Comparison of ENCODE assay signal across 11 cellular contexts in the genomic region with DNA sequence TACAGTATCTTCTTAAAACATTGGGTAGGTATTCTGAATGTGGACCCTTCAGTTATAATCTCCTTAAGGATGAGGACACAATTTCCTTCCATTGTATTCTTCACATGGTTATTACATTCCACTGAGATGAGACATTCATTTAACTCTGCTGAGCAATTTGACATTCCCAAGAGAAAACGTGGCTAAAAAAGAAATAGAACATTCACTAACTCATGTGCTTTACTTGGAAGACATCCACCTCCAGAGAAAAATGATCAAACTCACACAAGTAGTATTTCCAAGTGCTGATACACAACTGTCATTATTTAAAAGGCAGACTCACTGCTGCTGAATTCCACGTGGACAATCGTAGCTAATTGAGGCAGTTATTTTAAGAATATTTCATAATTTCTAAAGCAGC.
DNase-seq lines count a peak whose midpoint lies in the region; TF ChIP-seq lines count a peak whose summit lies in the region.
"Had no signal": no experiment of that assay in that cellular context is flagged by ENCODE, and none has a peak within 500 bp of the region (broad histone marks: within the 10 kb centered on the region; RNA-seq: fewer than 3 reads in every experiment).

No MANE protein-coding gene starts in this region.

- DNase-seq in EH (ENCODE audit: low read depth): peak; percentile 95
- DNase-seq in RWPE1 (ENCODE audit: low spot score): peak; percentile 57
- peak; percentile 99 for DNase-seq in fibroblast of the aortic adventitia (ENCODE audit: low read depth)
- DNase-seq in trophoblast cell: peak; percentile 4 to 90
- no peak for DNase-seq in GM19240 (ENCODE audit: insufficient read length, low spot score)
- DNase-seq in NCI-H1436 (lab: John Stamatoyannopoulos, UW): no peak
- DNase-seq in COLO668 (lab: John Stamatoyannopoulos, UW; ENCODE audit: unreplicated experiment): no peak
- no peak for DNase-seq in stimulated activated CD8-positive, alpha-beta memory T cell treated with anti-CD3 and anti-CD28 coated beads, Interleukin-4, amount 100 ng/mL, for 48 hours
- DNase-seq: activated gamma-delta T cell, NCI-H1417 treated with DMSO at 0.1 percent for 48 hours had no signal

- H3K4me3 ChIP-seq in fibroblast of the aortic adventitia (ENCODE audit: low read depth, low read length) (no peak overlapping the region), trophoblast cell (ENCODE audit: low read depth, low read length) (no peak overlapping the region)

- no peak overlapping the region for H4K8ac ChIP-seq in trophoblast cell (ENCODE audit: low read depth, low read length)

- no peak overlapping the region for H3K18ac ChIP-seq in trophoblast cell (ENCODE audit: low read length)

- H3K23ac ChIP-seq in trophoblast cell (ENCODE audit: low read length): no peak overlapping the region

- H3K36me3 ChIP-seq in trophoblast cell (ENCODE audit: control insufficient read depth in 1 of 2, insufficient read depth in 2 of 2, low read length in 2 of 2): no peaks in the 10 kb centered on the region

- no peak overlapping the region for H2BK12ac ChIP-seq in trophoblast cell (ENCODE audit: low read length)

- no peaks in the 10 kb centered on the region for H3K27me3 ChIP-seq in trophoblast cell (ENCODE audit: insufficient read depth, low read length)

- POLR2A ChIA-PET in RWPE1 (lab: Yijun Ruan, JAX; ENCODE audit: low non-redundant PET): no interaction called here

- H4K91ac ChIP-seq in trophoblast cell (ENCODE audit: low read depth, low read length): no peak overlapping the region

- H2BK120ac ChIP-seq in trophoblast cell (ENCODE audit: insufficient read depth, low read length, poor library complexity): no peak overlapping the region

- no peak overlapping the region for H3K14ac ChIP-seq in trophoblast cell (ENCODE audit: low read length)

- WGBS in trophoblast cell (ENCODE audit: extremely low coverage, insufficient coverage, insufficient read length): no CpG with 5 or more reads among the region's 3 CpGs

- H3K27ac ChIP-seq in RWPE1 (no peak overlapping the region), trophoblast cell (ENCODE audit: low read depth, low read length) (peak overlapping the region; percentile 54)
- H3K27ac ChIP-seq: parathyroid adenoma had no signal

- H3K4me1 ChIP-seq in trophoblast cell (ENCODE audit: control insufficient read depth in 1 of 2, insufficient read depth in 2 of 2, low read length in 2 of 2): peaks cover 5 to 9% of the 10 kb centered on the region in 2 experiments
- H3K4me1 ChIP-seq: parathyroid adenoma had no signal

- H3K9ac ChIP-seq in trophoblast cell (ENCODE audit: low read length): no peak overlapping the region
- H3K9ac ChIP-seq: parathyroid adenoma had no signal

- CTCF ChIA-PET in RWPE1 (lab: Yijun Ruan, JAX): interaction anchor here (0.6 kb wide), 1 partner anchor 133 kb away, joined by 3 read pairs; no protein-coding TSS in a partner anchor

- no peak overlapping the region for H2AK5ac ChIP-seq in trophoblast cell (ENCODE audit: low read length)

- H2BK5ac ChIP-seq in trophoblast cell (ENCODE audit: low read depth, low read length, poor library complexity): no peak overlapping the region

- no peak overlapping the region for H2AFZ ChIP-seq in trophoblast cell (ENCODE audit: insufficient read depth, low read length, poor library complexity)
- H2AFZ ChIP-seq: parathyroid adenoma had no signal

- no peaks in the 10 kb centered on the region for H3K9me3 ChIP-seq in trophoblast cell (ENCODE audit: insufficient read depth, low read depth, low read length)

- H3K79me1 ChIP-seq in trophoblast cell (ENCODE audit: low read length): peaks cover 4% of the 10 kb centered on the region

- H4K12ac ChIP-seq in trophoblast cell (ENCODE audit: low read depth, low read length): no peak overlapping the region

- TF ChIP-seq CTCF in RWPE1 (conservative IDR thresholded peaks at IDR 0.05; ENCODE audit: low read depth) (no peak), fibroblast of the aortic adventitia (IDR thresholded peaks at IDR 0.05; ENCODE audit: insufficient read depth, low read length) (no peak)

- no peak overlapping the region for H3K4me2 ChIP-seq in trophoblast cell (ENCODE audit: low read length)

- no peaks in the 10 kb centered on the region for H3K79me2 ChIP-seq in trophoblast cell (ENCODE audit: control insufficient read depth, insufficient read depth, low read length, poor library complexity)
- H3K79me2 ChIP-seq: parathyroid adenoma had no signal

- no peak overlapping the region for H3K4ac ChIP-seq in trophoblast cell (ENCODE audit: low read depth, low read length)

Comparison
In these comparisons a context has a peak if more than half of its experiments do, and no peak if none do; other contexts are left out.
1. DNase-seq: peak in EH (single experiment), RWPE1 (single experiment), fibroblast of the aortic adventitia (single experiment) and trophoblast cell (2 of 2); none in GM19240 (single experiment), NCI-H1436 (single experiment), COLO668 (single experiment) and stimulated activated CD8-positive, alpha-beta memory T cell treated with anti-CD3 and anti-CD28 coated beads, Interleukin-4, amount 100 ng/mL, for 48 hours (single experiment).